23 cellular contexts compared by ENCODE assay signal in the genomic region with DNA sequence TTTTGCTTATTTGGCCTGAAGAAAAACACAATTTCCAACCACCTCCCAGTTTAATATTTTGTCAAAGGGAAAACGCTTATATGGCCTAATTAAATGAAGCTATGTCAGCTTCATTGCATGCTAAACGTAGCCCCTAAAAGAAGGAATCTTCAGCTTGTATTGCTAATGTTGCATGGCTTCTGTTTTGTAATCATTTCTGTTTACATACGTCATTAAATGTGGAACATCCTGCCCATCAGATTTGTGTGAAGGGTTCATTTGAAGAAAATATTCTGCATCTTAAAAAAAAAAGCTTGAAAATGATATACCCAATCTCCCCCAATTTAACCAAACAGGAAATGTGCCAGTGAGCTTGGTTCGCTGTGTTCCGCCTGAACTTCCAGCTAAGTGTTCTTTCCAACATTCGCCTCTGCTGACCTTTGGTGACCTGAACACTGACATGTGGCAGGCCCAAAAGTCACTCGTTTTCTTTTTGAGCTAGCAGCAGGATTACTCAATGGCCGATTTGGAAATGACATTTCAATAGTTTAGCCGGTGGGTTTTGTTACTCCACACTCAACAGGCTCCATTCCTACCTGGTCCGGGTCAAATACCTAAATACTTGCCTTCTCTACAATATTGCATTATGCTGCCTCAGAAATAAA. TPM values are rescaled to one million over a fixed set of nuclear protein-coding genes. Genes with fewer than 3 reads are reported as not detected.
DNase-seq lines count a peak whose midpoint lies in the region; ATAC-seq and TF ChIP-seq lines count a peak whose summit lies in the region.
"Had no signal": no experiment of that assay in that cellular context is flagged by ENCODE, and none has a peak within 500 bp of the region (broad histone marks: within the 10 kb centered on the region; RNA-seq: fewer than 3 reads in every experiment).

No MANE protein-coding gene starts in this region.

- H3K36me3 ChIP-seq in gastroesophageal sphincter (no peaks in the 10 kb centered on the region), mesenchymal stem cell (ENCODE audit: control insufficient read depth in 1 of 2, insufficient read depth in 2 of 2, low read depth in 1 of 2, low read length in 2 of 2) (no peaks in the 10 kb centered on the region), upper lobe of left lung (no peaks in the 10 kb centered on the region), transverse colon (no peaks in the 10 kb centered on the region)
- H3K36me3 ChIP-seq: heart left ventricle had no signal

- H3K27me3 ChIP-seq in gastroesophageal sphincter (peaks cover 23% of the 10 kb centered on the region), mesenchymal stem cell (ENCODE audit: control insufficient read depth in 1 of 2, insufficient read depth in 1 of 2, low read length in 2 of 2) (peaks cover 6 to 13% of the 10 kb centered on the region in 2 experiments), upper lobe of left lung (no peaks in the 10 kb centered on the region), transverse colon (no peaks in the 10 kb centered on the region)
- H3K27me3 ChIP-seq: heart left ventricle had no signal

- no peaks in the 10 kb centered on the region for H3K79me1 ChIP-seq in mesenchymal stem cell (replicated peaks; ENCODE audit: low read length, poor library complexity, severe bottlenecking)

- H3K4me2 ChIP-seq in mesenchymal stem cell (ENCODE audit: low read length, poor library complexity, severe bottlenecking): no peak overlapping the region
- H3K4me2 ChIP-seq: KMS-11 had no signal

- no peak overlapping the region for H2BK12ac ChIP-seq in mesenchymal stem cell (ENCODE audit: low read length in 2 of 2)

- H2BK5ac ChIP-seq in mesenchymal stem cell (ENCODE audit: low read depth, low read length, poor library complexity, severe bottlenecking): no peak overlapping the region

- H4K8ac ChIP-seq in mesenchymal stem cell (ENCODE audit: low read length): no peak overlapping the region

- H3K4me3 ChIP-seq in gastroesophageal sphincter: no peak overlapping the region
- no peak overlapping the region for H3K4me3 ChIP-seq in mesenchymal stem cell (ENCODE audit: insufficient read depth in 1 of 2, low read depth in 1 of 2, low read length in 2 of 2)
- H3K4me3 ChIP-seq in upper lobe of left lung: no peak overlapping the region
- no peak overlapping the region for H3K4me3 ChIP-seq in transverse colon
- H3K4me3 ChIP-seq: heart left ventricle had no signal

- intact Hi-C loops in transverse colon (cut with DNase I; ENCODE audit: low total_unique reads): loop anchor here (10.0 kb wide), 2 partner anchors 77 to 217 kb away; a partner anchor contains a TSS

- no peak for TF ChIP-seq CTCF in gastroesophageal sphincter (IDR thresholded peaks at IDR 0.05)
- TF ChIP-seq CTCF in upper lobe of left lung (IDR thresholded peaks at IDR 0.05): no peak
- no peak for TF ChIP-seq CTCF in transverse colon (IDR thresholded peaks at IDR 0.05)

- WGBS in gastroesophageal sphincter (ENCODE audit: low coverage in 1 of 2), 2 donors: 74 to 76% methylated on average over 7 to 10 of the region's 10 CpGs
- 45% methylated on average over 8 of the region's 10 CpGs for WGBS in mesenchymal stem cell
- 48 to 49% methylated on average over 10 of the region's 10 CpGs for WGBS in upper lobe of left lung, 2 donors
- 76 to 81% methylated on average over 8 to 10 of the region's 10 CpGs for WGBS in transverse colon (ENCODE audit: low coverage in 1 of 2), 2 donors

- TF ChIP-seq POLR2A in gastroesophageal sphincter (IDR thresholded peaks at IDR 0.05) (no peak), upper lobe of left lung (IDR thresholded peaks at IDR 0.05) (peak in 1 of 4 donors; percentile 10), transverse colon (IDR thresholded peaks at IDR 0.05) (no peak)

- no peak overlapping the region for H3K9ac ChIP-seq in mesenchymal stem cell (ENCODE audit: low read length)
- H3K9ac ChIP-seq: KMS-11 had no signal

- no peak overlapping the region for H2AFZ ChIP-seq in mesenchymal stem cell (ENCODE audit: low read depth, low read length)

- DNase-seq in NOMO-1 treated with DMSO at 0.1 percent for 48 hours (lab: John Stamatoyannopoulos, UW; ENCODE audit: unreplicated experiment) (peak; percentile 24), NOMO-1 treated with dmso at 0.1 percent for 144 hours (lab: John Stamatoyannopoulos, UW; ENCODE audit: unreplicated experiment) (no peak), mesenchymal stem cell (peak; percentile 33), upper lobe of left lung (peak in 1 of 2 donors; percentile 52), NCI-H2227 (lab: John Stamatoyannopoulos, UW; ENCODE audit: unreplicated experiment) (no peak), germinal center (ENCODE audit: low spot score) (no peak), transverse colon (no peak)
- DNase-seq: 8988T; activated CD4-positive, alpha-beta T cell treated with anti-CD3 and anti-CD28 coated beads, Interleukin-2, amount 50 U/mL, for 4 hours; AML-193; DMS79; GOT3; heart left ventricle; kidney glomerular epithelial cell; naive B cell; NCI-H1694 treated with DMSO at 0.1 percent for 48 hours; NCI-H2171; NCI-H526; stimulated activated CD4-positive, alpha-beta T cell treated with anti-CD3 and anti-CD28 coated beads, Interleukin-4, amount 100 ng/mL, for 24 hours; stimulated activated naive B cell treated with anti-CD40 and anti-IgM and Interleukin-4, amounts not matched to agents 10 μg/mL and 1 μg/mL and 100 μg/mL, for 72 hours; T-helper 9 cell had no signal

- H2AK5ac ChIP-seq in mesenchymal stem cell (ENCODE audit: low read length, severe bottlenecking): no peak overlapping the region

- H3K27ac ChIP-seq in gastroesophageal sphincter (peak overlapping the region in 1 of 4 donors; percentile 8), mesenchymal stem cell (ENCODE audit: low read length, poor library complexity, severe bottlenecking) (no peak overlapping the region), upper lobe of left lung (peak overlapping the region; percentile 61 to 67 (median 66)), transverse colon (peak overlapping the region in 2 of 4 donors; percentile 17 to 46)
- H3K27ac ChIP-seq: KMS-11 had no signal

- TF ChIP-seq EP300 in gastroesophageal sphincter (IDR thresholded peaks at IDR 0.05) (no peak), upper lobe of left lung (IDR thresholded peaks at IDR 0.05) (peak in 3 of 4 donors; percentile 52 to 78 (median 63)), transverse colon (IDR thresholded peaks at IDR 0.05; ENCODE audit: low read depth) (no peak)

- no peak overlapping the region for H3K4ac ChIP-seq in mesenchymal stem cell (ENCODE audit: low read depth in 1 of 2, low read length in 2 of 2)

- ATAC-seq in gastroesophageal sphincter: peak; percentile 53
- ATAC-seq in upper lobe of left lung (ENCODE audit: low FRiP score in 2 of 2): peak in 1 of 2 donors; percentile 78

- H3K14ac ChIP-seq in mesenchymal stem cell (ENCODE audit: low read length in 2 of 2): no peak overlapping the region

- H2BK15ac ChIP-seq in mesenchymal stem cell (ENCODE audit: low read depth, poor library complexity, severe bottlenecking): no peak overlapping the region

- no peak overlapping the region for H2BK120ac ChIP-seq in mesenchymal stem cell (ENCODE audit: low read depth, low read length)

- no peak overlapping the region for H3K23ac ChIP-seq in mesenchymal stem cell (ENCODE audit: low read length in 2 of 2)

- H3K18ac ChIP-seq in mesenchymal stem cell (ENCODE audit: low read depth in 1 of 2, low read length in 2 of 2): no peak overlapping the region

- in situ Hi-C loops in transverse colon (cut with MboI; ENCODE audit: low pct_ligation_motif_present in 1 of 4, low pct_unique_long_range_greater_than_20kb in 1 of 4, low sequenced_read_pairs in 3 of 4): no loop called here

- H3K9me3 ChIP-seq in gastroesophageal sphincter (no peaks in the 10 kb centered on the region), mesenchymal stem cell (ENCODE audit: control insufficient read depth, low read length) (no peaks in the 10 kb centered on the region), upper lobe of left lung (no peaks in the 10 kb centered on the region), transverse colon (no peaks in the 10 kb centered on the region)
- H3K9me3 ChIP-seq: heart left ventricle had no signal

- H4K91ac ChIP-seq in mesenchymal stem cell (ENCODE audit: low read length): no peak overlapping the region

- H3K4me1 ChIP-seq in gastroesophageal sphincter (peaks cover 0 to 13% (median 0%) of the 10 kb centered on the region in 3 donors), mesenchymal stem cell (ENCODE audit: control insufficient read depth, insufficient read depth, low read depth, low read length) (no peaks in the 10 kb centered on the region), upper lobe of left lung (peaks cover 9 to 24% (median 18%) of the 10 kb centered on the region in 4 donors), transverse colon (no peaks in the 10 kb centered on the region)

RNA-seq across cellular contexts. Expression of a gene that starts 12.7 kb away (rescaled TPM):
- total RNA-seq in gastroesophageal sphincter: 10 to 100 TPM in 2 of 4 donors, 1 to 10 TPM in 2; 7.5 to 13.1 (median 10.0) TPM
- polyA plus RNA-seq in mesenchymal stem cell (2013, experiment 1 of 2): 6.4 TPM
- polyA plus RNA-seq in mesenchymal stem cell (2013, experiment 2 of 2): 5.4 TPM
- total RNA-seq in upper lobe of left lung: 10 to 100 TPM in 3 of 6 donors, 1 to 10 TPM in 3; 7.0 to 19.9 (median 11.0) TPM
- total RNA-seq in transverse colon: 10 to 100 TPM; 10.1 to 21.0 (median 13.9) TPM

RNA-seq across cellular contexts. Expression of a gene that starts 53.4 kb away (rescaled TPM):
- total RNA-seq in gastroesophageal sphincter: 100 to 1,000 TPM in 2 of 4 donors, 10 to 100 TPM in 2; 92.4 to 120 (median 98.5) TPM
- polyA plus RNA-seq in mesenchymal stem cell (2013, experiment 1 of 2): 110 TPM
- 108 TPM for polyA plus RNA-seq in mesenchymal stem cell (2013, experiment 2 of 2)
- total RNA-seq in upper lobe of left lung: 100 to 1,000 TPM in 2 of 6 donors, 10 to 100 TPM in 4; 47.0 to 102 (median 84.7) TPM
- total RNA-seq in transverse colon: 100 to 1,000 TPM in 1 of 4 donors, 10 to 100 TPM in 3; 44.1 to 159 (median 86.6) TPM

Comparison
In these comparisons a context has a peak if more than half of its experiments do, and no peak if none do; other contexts are left out.
1. DNase-seq: peak in NOMO-1 treated with DMSO at 0.1 percent for 48 hours (single experiment) and mesenchymal stem cell (single experiment); none in NOMO-1 treated with dmso at 0.1 percent for 144 hours (single experiment), NCI-H2227 (single experiment), germinal center (single experiment) and transverse colon (single experiment).